ENCODE assay signal across 9 cellular contexts in the genomic region with DNA sequence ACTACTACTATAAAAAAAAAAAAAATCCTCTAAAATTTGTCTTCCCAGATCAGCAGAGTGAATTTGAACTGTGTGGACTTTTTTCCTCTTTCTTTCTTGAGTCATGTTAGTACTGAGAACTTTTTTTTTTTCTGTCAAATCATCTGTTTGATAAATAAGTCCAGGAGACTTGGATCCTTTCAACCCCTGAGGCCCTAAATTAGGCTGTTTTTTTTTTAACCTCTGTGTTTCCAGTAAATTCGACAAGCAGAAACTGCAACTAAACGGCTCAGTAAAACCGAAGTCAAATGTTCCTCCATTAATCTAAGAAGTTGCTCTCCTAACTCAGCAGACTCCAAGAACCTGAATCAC. TPM values are rescaled to one million over a fixed set of nuclear protein-coding genes. Genes with fewer than 3 reads are reported as not detected.
DNase-seq lines count a peak whose midpoint lies in the region; ATAC-seq and TF ChIP-seq lines count a peak whose summit lies in the region.
"Had no signal": no experiment of that assay in that cellular context is flagged by ENCODE, and none has a peak within 500 bp of the region (broad histone marks: within the 10 kb centered on the region; RNA-seq: fewer than 3 reads in every experiment).

No MANE protein-coding gene starts in this region.

- H3K4me3 Mint-ChIP-seq in activated naive CD4-positive, alpha-beta T cell treated with anti-CD3 and anti-CD28 coated beads, Interleukin-2, amount 10 ng/mL, durations not matched to agents 7 days and 5 days, result peak overlapping the region; percentile 92

- H3K4me1 ChIP-seq in ascending aorta, result peaks cover 6 to 38% of the 10 kb centered on the region in 2 donors
- peaks cover 64% of the 10 kb centered on the region for H3K4me1 ChIP-seq in lower lobe of right lung
- peaks cover 0 to 65% (median 37%) of the 10 kb centered on the region in 4 donors for H3K4me1 ChIP-seq in tibial nerve

- 20 to 24% methylated on average over 3 of the region's 3 CpGs for WGBS in tibial nerve, 2 donors

- peak overlapping the region; percentile 98 to 99 for H3K27ac ChIP-seq in ascending aorta
- H3K27ac ChIP-seq in lower lobe of right lung, result peak overlapping the region; percentile 99
- peak overlapping the region; percentile 97 to 100 (median 98) for H3K27ac ChIP-seq in tibial nerve

- TF ChIP-seq EP300 in tibial nerve (IDR thresholded peaks at IDR 0.05), result no peak

- peaks cover 65% of the 10 kb centered on the region for H3K4me1 Mint-ChIP-seq in activated naive CD4-positive, alpha-beta T cell treated with anti-CD3 and anti-CD28 coated beads, Interleukin-2, amount 10 ng/mL, durations not matched to agents 7 days and 5 days

- H3K27me3 Mint-ChIP-seq in activated naive CD4-positive, alpha-beta T cell treated with anti-CD3 and anti-CD28 coated beads, Interleukin-2, amount 10 ng/mL, durations not matched to agents 7 days and 5 days, result peaks cover 5% of the 10 kb centered on the region

- peak overlapping the region; percentile 88 for H3K27ac Mint-ChIP-seq in activated naive CD4-positive, alpha-beta T cell treated with anti-CD3 and anti-CD28 coated beads, Interleukin-2, amount 10 ng/mL, durations not matched to agents 7 days and 5 days

- ATAC-seq in lower lobe of right lung, result no peak
- no peak for ATAC-seq in omental fat pad (ENCODE audit: low FRiP score)

- DNase-seq in activated naive CD4-positive, alpha-beta T cell treated with anti-CD3 and anti-CD28 coated beads, Interleukin-2, amount 10 ng/mL, durations not matched to agents 7 days and 5 days, result no peak
- DNase-seq in activated naive CD4-positive, alpha-beta T cell (lab: John Stamatoyannopoulos, UW), result no peak
- DNase-seq in ascending aorta (ENCODE audit: low spot score in 2 of 2) (no peak), lower lobe of right lung (no peak), tibial nerve (ENCODE audit: low spot score in 2 of 2) (no peak), omental fat pad (ENCODE audit: low spot score) (no peak), amygdala (lab: John Stamatoyannopoulos, UW) (no peak), C1 segment of cervical spinal cord (lab: John Stamatoyannopoulos, UW) (no peak)
- DNase-seq: NCI-H748 treated with DMSO at 0.1 percent for 48 hours had no signal

- H3K36me3 Mint-ChIP-seq in activated naive CD4-positive, alpha-beta T cell treated with anti-CD3 and anti-CD28 coated beads, Interleukin-2, amount 10 ng/mL, durations not matched to agents 7 days and 5 days, result peaks cover 33% of the 10 kb centered on the region

- TF ChIP-seq CTCF in ascending aorta (IDR thresholded peaks at IDR 0.05) (no peak), lower lobe of right lung (IDR thresholded peaks at IDR 0.05) (no peak), tibial nerve (IDR thresholded peaks at IDR 0.05) (no peak), omental fat pad (IDR thresholded peaks at IDR 0.05) (no peak)

- peaks cover 24 to 45% of the 10 kb centered on the region in 2 donors for H3K36me3 ChIP-seq in ascending aorta
- H3K36me3 ChIP-seq in lower lobe of right lung, result peaks cover 43% of the 10 kb centered on the region
- H3K36me3 ChIP-seq in tibial nerve, result peaks cover 0 to 17% (median 0%) of the 10 kb centered on the region in 3 donors

- H3K9me3 Mint-ChIP-seq in activated naive CD4-positive, alpha-beta T cell treated with anti-CD3 and anti-CD28 coated beads, Interleukin-2, amount 10 ng/mL, durations not matched to agents 7 days and 5 days, result no peaks in the 10 kb centered on the region

- no peaks in the 10 kb centered on the region for H3K9me3 ChIP-seq in ascending aorta
- H3K9me3 ChIP-seq in lower lobe of right lung, result no peaks in the 10 kb centered on the region
- H3K9me3 ChIP-seq in tibial nerve, result no peaks in the 10 kb centered on the region

- intact Hi-C loops in ascending aorta (cut with DNase I) (no loop called here), lower lobe of right lung (cut with DNase I) (no loop called here)

- H3K27me3 ChIP-seq in ascending aorta, result no peaks in the 10 kb centered on the region
- no peaks in the 10 kb centered on the region for H3K27me3 ChIP-seq in lower lobe of right lung (ENCODE audit: low read depth)
- no peaks in the 10 kb centered on the region for H3K27me3 ChIP-seq in tibial nerve

- CTCF ChIA-PET in activated naive CD4-positive, alpha-beta T cell treated with anti-CD3 and anti-CD28 coated beads, Interleukin-2, amount 10 ng/mL, durations not matched to agents 7 days and 5 days (lab: Charles Lee), result interaction anchor here (0.9 to 2.4 kb wide), 5 partner anchors 19 to 154 kb away, joined by 3 to 12 read pairs (median 9); no protein-coding TSS in a partner anchor

- no peak for TF ChIP-seq POLR2A in tibial nerve (IDR thresholded peaks at IDR 0.05)

- H3K4me3 ChIP-seq in ascending aorta (peak overlapping the region; percentile 90 to 94), lower lobe of right lung (peak overlapping the region; percentile 76), tibial nerve (peak overlapping the region; percentile 81 to 96 (median 84))

RNA-seq across cellular contexts. Expression of a gene that starts 2.7 kb away (rescaled TPM):
- total RNA-seq in ascending aorta, result 15.8 TPM
- 34.0 TPM for total RNA-seq in lower lobe of right lung
- 10 to 100 TPM; 44.7 to 74.1 (median 56.2) TPM for total RNA-seq in tibial nerve
- 100 to 1,000 TPM in 2 of 4 donors, 10 to 100 TPM in 2; 52.3 to 113 (median 78.9) TPM for total RNA-seq in omental fat pad
